ENCODE assay signal across 28 cellular contexts in genomic region chr12:95509300-95509699, GRCh38. TPM values are rescaled to one million over a fixed set of nuclear protein-coding genes. Genes with fewer than 3 reads are reported as not detected.
"Had no signal": no experiment of that assay in that cellular context is flagged by ENCODE, and none has a peak within 500 bp of the region (broad histone marks: within the 10 kb centered on the region; RNA-seq: fewer than 3 reads in every experiment).

No MANE protein-coding gene starts in this region.

- H3K27ac Mint-ChIP-seq: activated B cell treated with CpG ODN at 0.5 μM for 24 hours; activated CD8-positive, alpha-beta T cell treated with anti-CD3 and anti-CD28 coated beads for 36 hours; activated naive CD4-positive, alpha-beta T cell treated with anti-CD3 and anti-CD28 coated beads, Interleukin-2, amount 10 ng/mL, durations not matched to agents 7 days and 5 days; activated naive CD8-positive, alpha-beta T cell treated with anti-CD3 and anti-CD28 coated beads, Interleukin-2, amount 10 ng/mL, durations not matched to agents 7 days and 5 days; dendritic cell treated with granulocyte-macrophage colony-stimulating factor and Interleukin-4, amounts not matched to agents 40 ng/mL and 50 ng/mL, for 4 days; endodermal cell had no signal

- ATAC-seq: activated CD4-positive, CD25-positive, alpha-beta regulatory T cell treated with anti-CD3 and anti-CD28 coated beads, Interleukin-2, amount 50 U/mL, for 24 hours; activated CD8-positive, alpha-beta T cell treated with anti-CD3 and anti-CD28 coated beads for 36 hours; activated naive CD4-positive, alpha-beta T cell treated with anti-CD3 and anti-CD28 coated beads, Interleukin-2, amount 50 U/mL, for 72 hours; activated T-cell treated with anti-CD3 and anti-CD28 coated beads, Interleukin-2, amount 50 U/mL, for 4 hours; esophagus mucosa; gastroesophageal sphincter; heart right ventricle had no signal

- H3K27ac ChIP-seq: brain microvascular endothelial cell, coronary artery, dorsolateral prefrontal cortex, heart right ventricle, WERI-Rb-1 had no signal

- H3K4me3 Mint-ChIP-seq: activated B cell treated with CpG ODN at 0.5 μM for 24 hours; activated CD8-positive, alpha-beta T cell treated with anti-CD3 and anti-CD28 coated beads for 36 hours; activated naive CD4-positive, alpha-beta T cell treated with anti-CD3 and anti-CD28 coated beads, Interleukin-2, amount 10 ng/mL, durations not matched to agents 7 days and 5 days; activated naive CD8-positive, alpha-beta T cell treated with anti-CD3 and anti-CD28 coated beads, Interleukin-2, amount 10 ng/mL, durations not matched to agents 7 days and 5 days; activated T-cell treated with anti-CD3 and anti-CD28 coated beads, Interleukin-2, amount 50 U/mL, for 4 hours; central memory CD8-positive, alpha-beta T cell; dendritic cell treated with granulocyte-macrophage colony-stimulating factor and Interleukin-4, amounts not matched to agents 40 ng/mL and 50 ng/mL, for 4 days; endodermal cell had no signal

- H3K4me1 ChIP-seq: heart right ventricle had no signal

- H3K9me3 ChIP-seq: gastroesophageal sphincter, heart right ventricle had no signal

- H3K4me3 ChIP-seq: coronary artery, dorsolateral prefrontal cortex, gastroesophageal sphincter, heart right ventricle had no signal

- H3K27me3 Mint-ChIP-seq: activated B cell treated with CpG ODN at 0.5 μM for 24 hours; activated CD8-positive, alpha-beta T cell treated with anti-CD3 and anti-CD28 coated beads for 36 hours; activated naive CD4-positive, alpha-beta T cell treated with anti-CD3 and anti-CD28 coated beads, Interleukin-2, amount 10 ng/mL, durations not matched to agents 7 days and 5 days; activated naive CD8-positive, alpha-beta T cell treated with anti-CD3 and anti-CD28 coated beads, Interleukin-2, amount 10 ng/mL, durations not matched to agents 7 days and 5 days; central memory CD8-positive, alpha-beta T cell; dendritic cell treated with granulocyte-macrophage colony-stimulating factor and Interleukin-4, amounts not matched to agents 40 ng/mL and 50 ng/mL, for 4 days had no signal

- H3K4me1 Mint-ChIP-seq: activated B cell treated with CpG ODN at 0.5 μM for 24 hours; activated naive CD4-positive, alpha-beta T cell treated with anti-CD3 and anti-CD28 coated beads, Interleukin-2, amount 10 ng/mL, durations not matched to agents 7 days and 5 days; central memory CD8-positive, alpha-beta T cell had no signal

- H3K27me3 ChIP-seq: brain microvascular endothelial cell, dorsolateral prefrontal cortex, gastroesophageal sphincter, heart right ventricle had no signal

- DNase-seq: activated B cell treated with CpG ODN at 0.5 μM for 24 hours; activated CD4-positive, alpha-beta T cell treated with anti-CD3 and anti-CD28 coated beads for 48 hours; activated CD4-positive, alpha-beta T cell treated with anti-CD3 and anti-CD28 coated beads, Interleukin-2, amount 50 U/mL, for 1 hour; activated CD4-positive, alpha-beta T cell treated with anti-CD3 and anti-CD28 coated beads, Interleukin-2, amount 50 U/mL, for 48 hours; activated CD8-positive, alpha-beta memory T cell treated with anti-CD3 and anti-CD28 coated beads for 24 hours; activated CD8-positive, alpha-beta T cell treated with anti-CD3 and anti-CD28 coated beads for 36 hours; activated gamma-delta T cell; activated naive CD4-positive, alpha-beta T cell; activated naive CD4-positive, alpha-beta T cell treated with anti-CD3 and anti-CD28 coated beads, Interleukin-2, amount 10 ng/mL, durations not matched to agents 7 days and 5 days; activated naive CD8-positive, alpha-beta T cell treated with anti-CD3 and anti-CD28 coated beads, Interleukin-2, amount 10 ng/mL, durations not matched to agents 7 days and 5 days; activated T-cell treated with anti-CD3 and anti-CD28 coated beads, Interleukin-2, amount 50 U/mL, for 4 hours; amniotic stem cell; anterior cingulate cortex; brain microvascular endothelial cell; dorsolateral prefrontal cortex; effector memory CD4-positive, alpha-beta T cell; endodermal cell; foreskin melanocyte; heart right ventricle; T1000; WERI-Rb-1 had no signal

- H3K9me3 Mint-ChIP-seq: activated B cell treated with CpG ODN at 0.5 μM for 24 hours; activated CD8-positive, alpha-beta T cell treated with anti-CD3 and anti-CD28 coated beads for 36 hours; activated naive CD4-positive, alpha-beta T cell treated with anti-CD3 and anti-CD28 coated beads, Interleukin-2, amount 10 ng/mL, durations not matched to agents 7 days and 5 days; activated naive CD4-positive, alpha-beta T cell treated with anti-CD3 and anti-CD28 coated beads, Interleukin-2, amount 50 U/mL, for 72 hours; activated naive CD8-positive, alpha-beta T cell treated with anti-CD3 and anti-CD28 coated beads, Interleukin-2, amount 10 ng/mL, durations not matched to agents 7 days and 5 days; activated T-cell treated with anti-CD3 and anti-CD28 coated beads, Interleukin-2, amount 50 U/mL, for 4 hours; central memory CD8-positive, alpha-beta T cell; dendritic cell treated with granulocyte-macrophage colony-stimulating factor and Interleukin-4, amounts not matched to agents 40 ng/mL and 50 ng/mL, for 4 days; endodermal cell had no signal

RNA-seq across cellular contexts. Expression of gene USP44, which starts 42.0 kb away (rescaled TPM):
- total RNA-seq: esophagus mucosa had no signal
